ENCODE assay signal across 8 cellular contexts in genomic region chr9:100324594-100325200, GRCh38. TPM values are rescaled to one million over a fixed set of nuclear protein-coding genes. Genes with fewer than 3 reads are reported as not detected.
DNase-seq lines count a peak whose midpoint lies in the region; ATAC-seq, FAIRE-seq and TF ChIP-seq lines count a peak whose summit lies in the region.

No MANE protein-coding gene starts in this region.

- peaks cover 58% of the 10 kb centered on the region for H3K36me3 Mint-ChIP-seq in GM23338 (ENCODE audit: low read depth)
- peaks cover 26% of the 10 kb centered on the region for H3K36me3 Mint-ChIP-seq in activated CD4-positive, alpha-beta T cell treated with anti-CD3 and anti-CD28 coated beads for 36 hours (ENCODE audit: low read depth)

- DNase-seq in AG10803 (ENCODE audit: low read depth): peak; percentile 75
- DNase-seq in GM23338 (ENCODE audit: low spot score): peak; percentile 72
- peak; percentile 17 for DNase-seq in SK-N-DZ (ENCODE audit: low spot score)
- peak; percentile 41 for DNase-seq in globus pallidus (ENCODE audit: low spot score)
- peak; percentile 4 for DNase-seq in urothelium cell line (ENCODE audit: low spot score)
- no peak for DNase-seq in suprapubic skin (ENCODE audit: low spot score in 2 of 2)
- no peak for DNase-seq in activated T-cell treated with anti-CD3 and anti-CD28 coated beads, Interleukin-2, amount 50 U/mL, for 48 hours
- no peak for DNase-seq in activated CD4-positive, alpha-beta T cell treated with anti-CD3 and anti-CD28 coated beads for 36 hours

- H3K4me3 Mint-ChIP-seq in GM23338: no peak overlapping the region
- H3K4me3 Mint-ChIP-seq in activated CD4-positive, alpha-beta T cell treated with anti-CD3 and anti-CD28 coated beads for 36 hours: no peak overlapping the region

- H3K9me3 ChIP-seq in suprapubic skin: no peaks in the 10 kb centered on the region

- H3K27ac Mint-ChIP-seq in GM23338: no peak overlapping the region
- H3K27ac Mint-ChIP-seq in activated CD4-positive, alpha-beta T cell treated with anti-CD3 and anti-CD28 coated beads for 36 hours: no peak overlapping the region

- POLR2A ChIA-PET in activated CD4-positive, alpha-beta T cell treated with anti-CD3 and anti-CD28 coated beads for 36 hours (lab: Charles Lee): interaction anchor here (0.7 kb wide), 1 partner anchor 1103 kb away, joined by 3 read pairs; the partner anchor contains the start of genes ALG2 and SEC61B

- TF ChIP-seq CTCF in AG10803 (conservative IDR thresholded peaks at IDR 0.05; ENCODE audit: low read length) (peak; percentile 69), GM23338 (conservative IDR thresholded peaks at IDR 0.05; ENCODE audit: low read depth in 2 of 2) (peak in 1 of 2 experiments; percentile 72; a peak in 3 of 4 replicates), suprapubic skin (IDR thresholded peaks at IDR 0.05) (peak in 1 of 2 donors; percentile 24)

- H3K4me3 ChIP-seq in AG10803 (ENCODE audit: low read length) (no peak overlapping the region), GM23338 (no peak overlapping the region), suprapubic skin (no peak overlapping the region)

- H3K9me3 Mint-ChIP-seq in GM23338: no peaks in the 10 kb centered on the region
- no peaks in the 10 kb centered on the region for H3K9me3 Mint-ChIP-seq in activated CD4-positive, alpha-beta T cell treated with anti-CD3 and anti-CD28 coated beads for 36 hours (ENCODE audit: low read depth)

- intact Hi-C loops in activated CD4-positive, alpha-beta T cell treated with anti-CD3 and anti-CD28 coated beads for 36 hours (cut with DNase I, micrococcal nuclease): loop anchor here (1.0 to 10.0 kb wide), 7 partner anchors 270 to 1162 kb away; partner anchors contain the start of gene NR4A3 (in 1 of the 2)

- no peak for TF ChIP-seq POLR2A in suprapubic skin (IDR thresholded peaks at IDR 0.05)

- 57% methylated on average over 4 of the region's 4 CpGs for WGBS in suprapubic skin

- H3K4me1 Mint-ChIP-seq in GM23338: no peaks in the 10 kb centered on the region
- H3K4me1 Mint-ChIP-seq in activated CD4-positive, alpha-beta T cell treated with anti-CD3 and anti-CD28 coated beads for 36 hours: peaks cover 10% of the 10 kb centered on the region

- H3F3A ChIP-seq in GM23338 (replicated peaks; ENCODE audit: low read depth): peaks cover 4% of the 10 kb centered on the region

- H3K27ac ChIP-seq in GM23338 (ENCODE audit: low read depth) (no peak overlapping the region), suprapubic skin (no peak overlapping the region)

- peaks cover 20% of the 10 kb centered on the region for H4K20me1 ChIP-seq in GM23338 (replicated peaks; ENCODE audit: insufficient read depth)

- peaks cover 59% of the 10 kb centered on the region for H3K79me2 ChIP-seq in GM23338 (replicated peaks; ENCODE audit: insufficient read depth)

- H3K4me1 ChIP-seq in GM23338 (ENCODE audit: insufficient read depth) (no peaks in the 10 kb centered on the region), suprapubic skin (no peaks in the 10 kb centered on the region)

- no peak overlapping the region for H3K4me2 ChIP-seq in GM23338

- TF ChIP-seq EP300 in suprapubic skin (IDR thresholded peaks at IDR 0.05): no peak

- H3K36me3 ChIP-seq in GM23338 (ENCODE audit: insufficient read depth) (peaks cover 41% of the 10 kb centered on the region), suprapubic skin (peaks cover 35% of the 10 kb centered on the region)

- H2AFZ ChIP-seq in GM23338: no peak overlapping the region

- FAIRE-seq in urothelium cell line (lab: Jason Lieb, UNC): no peak

- no peaks in the 10 kb centered on the region for H3K27me3 Mint-ChIP-seq in GM23338 (ENCODE audit: insufficient read depth, low read depth, poor library complexity)
- H3K27me3 Mint-ChIP-seq in activated CD4-positive, alpha-beta T cell treated with anti-CD3 and anti-CD28 coated beads for 36 hours: no peaks in the 10 kb centered on the region

- no peaks in the 10 kb centered on the region for H3K27me3 ChIP-seq in GM23338 (ENCODE audit: insufficient read depth)
- no peaks in the 10 kb centered on the region for H3K27me3 ChIP-seq in suprapubic skin

- no peaks in the 10 kb centered on the region for H3K9me2 ChIP-seq in GM23338 (ENCODE audit: insufficient read depth)

- CTCF ChIA-PET in activated CD4-positive, alpha-beta T cell treated with anti-CD3 and anti-CD28 coated beads for 36 hours (lab: Charles Lee): interaction anchor here (0.6 to 3.9 kb wide), 27 partner anchors 9 to 1161 kb away, joined by 3 to 33 read pairs (median 5); partner anchors contain the start of gene TMEFF1

- ATAC-seq in GM23338: no peak
- ATAC-seq in activated CD4-positive, alpha-beta T cell treated with anti-CD3 and anti-CD28 coated beads for 36 hours: no peak

TF ChIP-seq in GM23338, 12 proteins besides CTCF, POLR2A, EP300 and RAD21 (continues in another document):
- TF ChIP-seq EZH2 (IDR thresholded peaks at IDR 0.05; ENCODE audit: low read depth, unreplicated experiment) (no peak), EZH2phosphoT487 (IDR thresholded peaks at IDR 0.05; ENCODE audit: unreplicated experiment) (no peak), ZNF462 (CRISPR knock-in tag; IDR thresholded peaks at IDR 0.05) (no peak), NANOG (IDR thresholded peaks at IDR 0.05; ENCODE audit: borderline replicate concordance) (no peak), STAT1 (IDR thresholded peaks at IDR 0.05; ENCODE audit: unreplicated experiment) (no peak), ZNF331 (CRISPR knock-in tag; IDR thresholded peaks at IDR 0.05; ENCODE audit: low read depth) (no peak), ZNF114 (CRISPR knock-in tag; IDR thresholded peaks at IDR 0.05) (no peak), CREB1 (CRISPR knock-in tag; IDR thresholded peaks at IDR 0.05; ENCODE audit: low read depth) (no peak), POLR2AphosphoS5 (IDR thresholded peaks at IDR 0.05; ENCODE audit: low read depth) (no peak), JUNB (IDR thresholded peaks at IDR 0.05; ENCODE audit: unreplicated experiment) (no peak)

RNA-seq across cellular contexts. Expression of gene TEX10, which starts 28.0 kb away (rescaled TPM):
- 98.7 and 102 TPM in 2 replicates for total RNA-seq in GM23338 (2014; rRNA removed; shearing (Covaris generic))
- 28.5 and 35.0 TPM in 2 replicates for polyA plus RNA-seq in GM23338 (2016; fragmentation: Nextera tagmentation; extraction: Ambion mirVana)
- polyA plus RNA-seq in SK-N-DZ (2014; cell fraction: cytosol; rRNA removed): 32.3 and 34.9 TPM in 2 replicates
- polyA plus RNA-seq in SK-N-DZ (2014; cell fraction: nucleus; rRNA removed): 23.5 and 31.3 TPM in 2 replicates
- 10 to 100 TPM; 17.1 to 33.6 (median 22.9) TPM for total RNA-seq in suprapubic skin
- 10 to 100 TPM; 24.8 to 27.5 TPM for total RNA-seq in activated CD4-positive, alpha-beta T cell treated with anti-CD3 and anti-CD28 coated beads for 36 hours

Comparison
In these comparisons a context has a peak if more than half of its experiments do, and no peak if none do; other contexts are left out.
1. DNase-seq: peak in AG10803 (single experiment), GM23338 (single experiment), SK-N-DZ (single experiment), globus pallidus (single experiment) and urothelium cell line (single experiment); none in suprapubic skin (0 of 2), activated T-cell treated with anti-CD3 and anti-CD28 coated beads, Interleukin-2, amount 50 U/mL, for 48 hours (0 of 2) and activated CD4-positive, alpha-beta T cell treated with anti-CD3 and anti-CD28 coated beads for 36 hours (single experiment).